15 cellular contexts compared by ENCODE assay signal in the genomic region with DNA sequence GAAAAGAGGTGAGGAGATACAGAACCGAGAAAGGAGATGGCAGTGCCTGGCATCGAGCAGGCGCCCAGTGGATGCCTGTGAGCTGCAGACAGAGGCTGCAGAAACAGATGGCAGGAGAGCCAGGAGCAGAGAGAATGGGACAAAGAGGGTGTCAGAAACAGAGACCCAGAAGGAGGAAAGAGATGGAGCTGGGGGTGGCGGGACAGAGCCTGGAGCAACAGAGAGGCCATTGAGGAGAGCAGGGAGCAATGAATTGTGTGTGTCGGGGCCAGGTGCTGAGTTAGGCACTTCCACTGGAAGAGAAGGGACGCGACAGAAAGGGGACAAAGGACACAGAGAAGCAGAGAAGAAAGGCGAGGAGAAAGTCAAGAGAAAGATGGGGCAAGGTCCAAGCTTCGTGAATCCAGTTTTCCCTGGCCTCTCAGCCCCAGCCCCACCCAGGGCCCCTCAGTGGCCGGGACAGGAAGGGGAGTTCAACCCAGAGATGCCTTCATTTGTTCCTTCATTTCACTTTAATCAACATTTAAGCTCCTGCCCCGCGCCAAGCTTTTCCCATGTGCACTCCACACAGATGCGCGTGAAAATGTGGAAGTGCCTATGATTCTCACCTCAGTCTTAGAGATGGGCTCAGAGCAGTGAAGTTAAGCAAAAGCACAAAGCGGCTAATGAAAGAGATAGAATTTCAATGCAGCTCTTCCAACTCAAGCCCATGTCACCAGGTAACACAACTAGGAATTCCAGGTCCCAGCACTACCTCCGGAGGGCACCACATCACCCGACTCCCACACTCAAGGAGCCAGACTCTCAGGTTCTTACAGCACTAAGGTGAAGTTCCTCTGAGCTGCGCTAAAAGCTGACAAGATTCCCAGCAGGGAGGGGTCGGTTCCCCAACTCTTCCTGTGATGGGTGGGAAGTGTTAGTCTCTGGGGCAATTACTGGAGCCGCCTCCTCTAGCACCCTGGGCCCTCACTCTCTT. TPM values are rescaled to one million over a fixed set of nuclear protein-coding genes. Genes with fewer than 3 reads are reported as not detected.
DNase-seq lines count a peak whose midpoint lies in the region; ATAC-seq and TF ChIP-seq lines count a peak whose summit lies in the region.
"Had no signal": no experiment of that assay in that cellular context is flagged by ENCODE, and none has a peak within 500 bp of the region (broad histone marks: within the 10 kb centered on the region; RNA-seq: fewer than 3 reads in every experiment).

No MANE protein-coding gene starts in this region.

- no peak for TF ChIP-seq EP300 in stomach (IDR thresholded peaks at IDR 0.05)

- 77 to 86% (median 81%) methylated on average over 19 to 20 of the region's 20 CpGs for WGBS in stomach, 5 donors

- H3K27ac ChIP-seq in WERI-Rb-1 (no peak overlapping the region), stomach (peak overlapping the region in 3 of 5 donors; percentile 12 to 92 (median 16))
- H3K27ac ChIP-seq: A549, neutrophil had no signal

- H3K9me3 ChIP-seq in WERI-Rb-1 (ENCODE audit: severe bottlenecking) = no peaks in the 10 kb centered on the region
- no peaks in the 10 kb centered on the region for H3K9me3 ChIP-seq in stomach
- H3K9me3 ChIP-seq: A549, neutrophil had no signal

- peak; percentile 16 for DNase-seq in NCI-H2196 (lab: John Stamatoyannopoulos, UW; ENCODE audit: unreplicated experiment)
- DNase-seq in NCI-H2196 treated with DMSO at 0.1 percent for 48 hours (lab: John Stamatoyannopoulos, UW; ENCODE audit: unreplicated experiment) = no peak
- peak; percentile 46 for DNase-seq in WERI-Rb-1
- DNase-seq in iPS-NIHi11 (ENCODE audit: low spot score) = peak; percentile 63
- DNase-seq in stomach = peak; percentile 28
- no peak for DNase-seq in effector memory CD8-positive, alpha-beta T cell
- DNase-seq: EL, NCI-H2227 treated with DMSO at 0.1 percent for 48 hours, SIG-M5 had no signal

- no peaks in the 10 kb centered on the region for H3K9me3 Mint-ChIP-seq in effector memory CD8-positive, alpha-beta T cell
- H3K9me3 Mint-ChIP-seq: IgD-negative memory B cell had no signal

- no peak for TF ChIP-seq POLR2A in stomach (IDR thresholded peaks at IDR 0.05)

- no peak overlapping the region for H3K27ac Mint-ChIP-seq in effector memory CD8-positive, alpha-beta T cell
- H3K27ac Mint-ChIP-seq: activated naive CD8-positive, alpha-beta T cell; IgD-negative memory B cell had no signal

- H3K27me3 ChIP-seq in WERI-Rb-1 (ENCODE audit: insufficient read depth, low read depth, severe bottlenecking) = no peaks in the 10 kb centered on the region
- no peaks in the 10 kb centered on the region for H3K27me3 ChIP-seq in stomach

- H3K27me3 Mint-ChIP-seq in effector memory CD8-positive, alpha-beta T cell = peaks cover 68 to 78% of the 10 kb centered on the region in 2 donors

- H3K36me3 Mint-ChIP-seq in effector memory CD8-positive, alpha-beta T cell (ENCODE audit: insufficient read depth) = peaks cover 3% of the 10 kb centered on the region
- H3K36me3 Mint-ChIP-seq: activated naive CD8-positive, alpha-beta T cell had no signal

- H3K4me1 Mint-ChIP-seq in effector memory CD8-positive, alpha-beta T cell (ENCODE audit: low read depth in 2 of 2) = peaks cover 0 to 2% of the 10 kb centered on the region in 2 donors
- H3K4me1 Mint-ChIP-seq: IgD-negative memory B cell had no signal

- TF ChIP-seq CTCF in WERI-Rb-1 (IDR thresholded peaks at IDR 0.05; ENCODE audit: low read depth, low read length) (peak; percentile 65), stomach (IDR thresholded peaks at IDR 0.05) (peak in 1 of 7 experiments; percentile 13)

- no peak overlapping the region for H3K4me3 Mint-ChIP-seq in effector memory CD8-positive, alpha-beta T cell
- H3K4me3 Mint-ChIP-seq: activated naive CD8-positive, alpha-beta T cell had no signal

- ATAC-seq in effector memory CD8-positive, alpha-beta T cell (replicated peaks) = no peak
- ATAC-seq in HG03354 (IDR thresholded peaks at IDR 0.05; ENCODE audit: poor library complexity, severe bottlenecking, unreplicated experiment) = no peak
- ATAC-seq in GM21825 (IDR thresholded peaks at IDR 0.05; ENCODE audit: unreplicated experiment) = no peak
- ATAC-seq: A549 had no signal

- intact Hi-C loops in stomach (cut with DNase I; ENCODE audit: low total_unique reads) = no loop called here

- H3K4me3 ChIP-seq in WERI-Rb-1 (ENCODE audit: low read depth, low read length) (no peak overlapping the region), stomach (no peak overlapping the region)
- H3K4me3 ChIP-seq: A549 had no signal

- no peaks in the 10 kb centered on the region for H3K36me3 ChIP-seq in WERI-Rb-1
- H3K36me3 ChIP-seq in stomach = no peaks in the 10 kb centered on the region
- H3K36me3 ChIP-seq: neutrophil had no signal

- H3K4me1 ChIP-seq in stomach = peaks cover 38 to 98% (median 66%) of the 10 kb centered on the region in 4 donors

RNA-seq across cellular contexts. Expression of gene TNS1, which starts 55.2 kb away (rescaled TPM):
- 100 to 1,000 TPM; 145 to 682 (median 198) TPM for total RNA-seq in stomach
- 10 to 100 TPM; 18.5 to 44.9 (median 33.2) TPM for polyA plus RNA-seq in stomach
- polyA plus RNA-seq: IgD-negative memory B cell had no signal

Comparison
In these comparisons a context has a peak if more than half of its experiments do, and no peak if none do; other contexts are left out.
1. DNase-seq: peak in NCI-H2196 (single experiment), WERI-Rb-1 (single experiment), iPS-NIHi11 (single experiment) and stomach (single experiment); none in NCI-H2196 treated with DMSO at 0.1 percent for 48 hours (single experiment) and effector memory CD8-positive, alpha-beta T cell (0 of 3).